Comparison of ENCODE assay signal across 1 cellular context in genomic region chr10:102384053-102384452, GRCh38.
TF ChIP-seq lines count a peak whose summit lies in the region.

No MANE protein-coding gene starts in this region.

TF ChIP-seq in IMR-90, 13 proteins besides CTCF, POLR2A, EP300 and RAD21 (continued from another document):
- TF ChIP-seq RFX5 (IDR thresholded peaks at IDR 0.05; ENCODE audit: low read depth, low read length): no peak
- TF ChIP-seq, protein P1, sequence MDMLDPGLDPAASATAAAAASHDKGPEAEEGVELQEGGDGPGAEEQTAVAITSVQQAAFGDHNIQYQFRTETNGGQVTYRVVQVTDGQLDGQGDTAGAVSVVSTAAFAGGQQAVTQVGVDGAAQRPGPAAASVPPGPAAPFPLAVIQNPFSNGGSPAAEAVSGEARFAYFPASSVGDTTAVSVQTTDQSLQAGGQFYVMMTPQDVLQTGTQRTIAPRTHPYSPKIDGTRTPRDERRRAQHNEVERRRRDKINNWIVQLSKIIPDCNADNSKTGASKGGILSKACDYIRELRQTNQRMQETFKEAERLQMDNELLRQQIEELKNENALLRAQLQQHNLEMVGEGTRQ (IDR thresholded peaks at IDR 0.05; ENCODE audit: low read depth, low read length): no peak
